In the genomic region with DNA sequence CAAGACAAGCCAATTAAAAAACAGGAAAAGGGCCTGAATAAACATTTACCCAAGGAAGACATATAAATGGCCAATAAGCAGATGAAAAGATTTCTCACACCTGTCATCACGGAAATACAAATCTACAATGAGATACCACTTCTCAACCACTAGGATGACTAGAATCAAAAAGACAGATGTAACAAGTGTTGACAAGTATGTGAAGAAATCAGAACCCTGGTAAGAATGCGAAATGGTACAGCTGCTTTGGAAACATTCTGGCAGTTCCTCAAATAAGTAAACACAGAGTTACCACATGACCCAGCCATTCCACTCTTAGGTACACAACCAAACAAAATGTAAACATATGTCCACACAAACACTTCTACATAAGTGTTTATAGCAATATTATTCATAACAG, we compare ENCODE assay signal across 3 cellular contexts.
A peak's percentile ranks its signal among the peaks of the same experiment; 100 is the strongest.
TF ChIP-seq lines count a peak whose summit lies in the region.

No MANE protein-coding gene starts in this region.

TF ChIP-seq in IMR-90, 13 proteins besides CTCF, POLR2A, EP300 and RAD21:
- TF ChIP-seq, protein P1, sequence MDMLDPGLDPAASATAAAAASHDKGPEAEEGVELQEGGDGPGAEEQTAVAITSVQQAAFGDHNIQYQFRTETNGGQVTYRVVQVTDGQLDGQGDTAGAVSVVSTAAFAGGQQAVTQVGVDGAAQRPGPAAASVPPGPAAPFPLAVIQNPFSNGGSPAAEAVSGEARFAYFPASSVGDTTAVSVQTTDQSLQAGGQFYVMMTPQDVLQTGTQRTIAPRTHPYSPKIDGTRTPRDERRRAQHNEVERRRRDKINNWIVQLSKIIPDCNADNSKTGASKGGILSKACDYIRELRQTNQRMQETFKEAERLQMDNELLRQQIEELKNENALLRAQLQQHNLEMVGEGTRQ (IDR thresholded peaks at IDR 0.05; ENCODE audit: low read depth, low read length) = peak; percentile 31; the same call in 1 of the 2 replicates
- no peak for TF ChIP-seq MXI1 (IDR thresholded peaks at IDR 0.05; ENCODE audit: borderline replicate concordance, low read depth, low read length)

TF ChIP-seq in K562, 482 proteins besides CTCF, POLR2A, EP300 and RAD21 (continues in another document):
- TF ChIP-seq HDAC6 (IDR thresholded peaks at IDR 0.05; ENCODE audit: low read depth, low read length) (no peak), FOXJ2 (tag; IDR thresholded peaks at IDR 0.05) (0 out of 2 replicates have a peak, but pooled peaks have one; percentile 35), MGA (IDR thresholded peaks at IDR 0.05) (no peak), NR3C1 (CRISPR knock-in tag; IDR thresholded peaks at IDR 0.05) (no peak)
- TF ChIP-seq, protein P2, sequence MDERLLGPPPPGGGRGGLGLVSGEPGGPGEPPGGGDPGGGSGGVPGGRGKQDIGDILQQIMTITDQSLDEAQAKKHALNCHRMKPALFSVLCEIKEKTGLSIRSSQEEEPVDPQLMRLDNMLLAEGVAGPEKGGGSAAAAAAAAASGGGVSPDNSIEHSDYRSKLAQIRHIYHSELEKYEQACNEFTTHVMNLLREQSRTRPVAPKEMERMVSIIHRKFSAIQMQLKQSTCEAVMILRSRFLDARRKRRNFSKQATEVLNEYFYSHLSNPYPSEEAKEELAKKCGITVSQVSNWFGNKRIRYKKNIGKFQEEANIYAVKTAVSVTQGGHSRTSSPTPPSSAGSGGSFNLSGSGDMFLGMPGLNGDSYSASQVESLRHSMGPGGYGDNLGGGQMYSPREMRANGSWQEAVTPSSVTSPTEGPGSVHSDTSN (CRISPR knock-in tag; IDR thresholded peaks at IDR 0.05; ENCODE audit: low read depth) = no peak
- TF ChIP-seq, protein P2 (tag; conservative IDR thresholded peaks at IDR 0.05; ENCODE audit: low read depth) = peak; percentile 37; the same call in 1 of the 2 replicates

TF ChIP-seq in liver, 16 proteins besides CTCF, POLR2A, EP300 and RAD21:
- no peak for TF ChIP-seq TAF1 (conservative IDR thresholded peaks at IDR 0.05)
- peak; percentile 100 for TF ChIP-seq FOXA1 (IDR thresholded peaks at IDR 0.05)
- peak; percentile 62 to 65 for TF ChIP-seq HNF4A (conservative IDR thresholded peaks at IDR 0.05)
- peak; percentile 100 for TF ChIP-seq FOXA2 (IDR thresholded peaks at IDR 0.05)
- TF ChIP-seq REST (IDR thresholded peaks at IDR 0.05) = peak; percentile 33
- TF ChIP-seq MAX (IDR thresholded peaks at IDR 0.05) = peak; percentile 55
- TF ChIP-seq JUND (IDR thresholded peaks at IDR 0.05) = peak; percentile 38 to 43
- TF ChIP-seq ZBTB33 (IDR thresholded peaks at IDR 0.05) = peak; percentile 77
- peak; percentile 40 for TF ChIP-seq HNF4G (IDR thresholded peaks at IDR 0.05)
- peak; percentile 36 for TF ChIP-seq ATF3 (IDR thresholded peaks at IDR 0.05)
- TF ChIP-seq RXRA (IDR thresholded peaks at IDR 0.05) = peak; percentile 51 to 73
- peak in 1 of 2 donors; percentile 47 for TF ChIP-seq GABPA (IDR thresholded peaks at IDR 0.05 in 1 of 2, conservative IDR thresholded peaks at IDR 0.05 in 1 of 2)
- peak; percentile 53 for TF ChIP-seq SP1 (IDR thresholded peaks at IDR 0.05)
- TF ChIP-seq YY1 (IDR thresholded peaks at IDR 0.05) = peak; percentile 65
- no peak for TF ChIP-seq NR2F2 (IDR thresholded peaks at IDR 0.05)
- peak in 1 of 2 donors; percentile 85 for TF ChIP-seq EGR1 (IDR thresholded peaks at IDR 0.05; ENCODE audit: low read depth in 2 of 2)
